In genomic region chr9:121368692-121369091, GRCh38 we compare ENCODE assay signal across 8 cellular contexts. TPM values are rescaled to one million over a fixed set of nuclear protein-coding genes. Genes with fewer than 3 reads are reported as not detected.
A peak's percentile ranks its signal among the peaks of the same experiment; 100 is the strongest.
DNase-seq lines count a peak whose midpoint lies in the region; FAIRE-seq and TF ChIP-seq lines count a peak whose summit lies in the region.
"Not testable (repeated sequence)": the region's sequence is repeated elsewhere in the genome, so short reads cannot be mapped to it uniquely, and the experiment has no call there.

No MANE protein-coding gene starts in this region.

- not testable (repeated sequence) for H3K9me3 Mint-ChIP-seq in activated naive CD4-positive, alpha-beta T cell treated with anti-CD3 and anti-CD28 coated beads, Interleukin-2, amount 10 ng/mL, durations not matched to agents 7 days and 5 days

- TF ChIP-seq CTCF in 22Rv1 (IDR thresholded peaks at IDR 0.05); coronary artery (IDR thresholded peaks at IDR 0.05); right atrium auricular region (IDR thresholded peaks at IDR 0.05): not testable (repeated sequence)

- H3K27ac Mint-ChIP-seq in activated naive CD4-positive, alpha-beta T cell treated with anti-CD3 and anti-CD28 coated beads, Interleukin-2, amount 10 ng/mL, durations not matched to agents 7 days and 5 days, result peak overlapping the region; percentile 67

- peaks cover 11% of the 10 kb centered on the region for H3K27me3 Mint-ChIP-seq in activated naive CD4-positive, alpha-beta T cell treated with anti-CD3 and anti-CD28 coated beads, Interleukin-2, amount 10 ng/mL, durations not matched to agents 7 days and 5 days

- peak; percentile 70 for FAIRE-seq in GM19239 (lab: Jason Lieb, UNC)

- H3K36me3 ChIP-seq in SJCRH30; right atrium auricular region; muscle layer of colon (ENCODE audit: insufficient read depth, low read length): not testable (repeated sequence)

- H3K4me3 ChIP-seq in SJCRH30, result peak overlapping the region; percentile 67
- peak overlapping the region; percentile 85 for H3K4me3 ChIP-seq in coronary artery
- peak overlapping the region; percentile 72 to 77 for H3K4me3 ChIP-seq in right atrium auricular region
- peak overlapping the region; percentile 75 to 93 for H3K4me3 ChIP-seq in muscle layer of colon (ENCODE audit: low read depth in 1 of 2, low read length in 2 of 2)
- peak overlapping the region; percentile 63 to 89 (median 70) for H3K4me3 ChIP-seq in skin epidermis

- peak overlapping the region; percentile 99 for H3K9ac ChIP-seq in muscle layer of colon (ENCODE audit: low read length)

- not testable (repeated sequence) for DNase-seq in GM19239 (ENCODE audit: insufficient read length, low spot score); SJCRH30; coronary artery (ENCODE audit: low spot score); right atrium auricular region (ENCODE audit: low spot score)
- peak; percentile 22 for DNase-seq in activated naive CD4-positive, alpha-beta T cell treated with anti-CD3 and anti-CD28 coated beads, Interleukin-2, amount 10 ng/mL, durations not matched to agents 7 days and 5 days

- not testable (repeated sequence) for H3K9me3 ChIP-seq in SJCRH30 (replicated peaks); right atrium auricular region; muscle layer of colon (ENCODE audit: low read length)

- peaks cover 35% of the 10 kb centered on the region for H3K4me1 Mint-ChIP-seq in activated naive CD4-positive, alpha-beta T cell treated with anti-CD3 and anti-CD28 coated beads, Interleukin-2, amount 10 ng/mL, durations not matched to agents 7 days and 5 days

- H3K27ac ChIP-seq in 22Rv1, result peak overlapping the region; percentile 92
- H3K27ac ChIP-seq in SJCRH30, result not testable (repeated sequence)
- H3K27ac ChIP-seq in coronary artery, result peak overlapping the region; percentile 92 to 98
- peak overlapping the region; percentile 95 to 98 for H3K27ac ChIP-seq in right atrium auricular region
- peak overlapping the region; percentile 97 for H3K27ac ChIP-seq in muscle layer of colon (ENCODE audit: low read depth, low read length)
- H3K27ac ChIP-seq in skin epidermis, result peak overlapping the region in 20 of 21 experiments; percentile 76 to 99 (median 92)

- not testable (repeated sequence) for H3K27me3 ChIP-seq in SJCRH30; right atrium auricular region; muscle layer of colon (ENCODE audit: control insufficient read depth in 1 of 2, insufficient read depth in 2 of 2, low read length in 2 of 2)

- H3K4me1 ChIP-seq in SJCRH30, result peaks cover 31% of the 10 kb centered on the region
- peaks cover 0 to 82% of the 10 kb centered on the region in 2 donors for H3K4me1 ChIP-seq in right atrium auricular region
- H3K4me1 ChIP-seq in muscle layer of colon (ENCODE audit: insufficient read depth, low read length), result peaks cover 81% of the 10 kb centered on the region

- not testable (repeated sequence) for H3K36me3 Mint-ChIP-seq in activated naive CD4-positive, alpha-beta T cell treated with anti-CD3 and anti-CD28 coated beads, Interleukin-2, amount 10 ng/mL, durations not matched to agents 7 days and 5 days

- CTCF ChIA-PET in activated naive CD4-positive, alpha-beta T cell treated with anti-CD3 and anti-CD28 coated beads, Interleukin-2, amount 10 ng/mL, durations not matched to agents 7 days and 5 days (lab: Charles Lee), result interaction anchor here (0.7 to 1.4 kb wide), 2 partner anchors 48 to 143 kb away, joined by 3 to 10 read pairs; no protein-coding TSS in a partner anchor

- H3K4me3 Mint-ChIP-seq in activated naive CD4-positive, alpha-beta T cell treated with anti-CD3 and anti-CD28 coated beads, Interleukin-2, amount 10 ng/mL, durations not matched to agents 7 days and 5 days, result peak overlapping the region; percentile 84

RNA-seq across cellular contexts. Expression of gene STOM, which starts 1.4 kb away (rescaled TPM):
- total RNA-seq in SJCRH30 (2014; rRNA removed; shearing (Covaris generic)), result 31.6 and 32.8 TPM in 2 replicates
- 100 to 1,000 TPM; 152 to 173 TPM for total RNA-seq in right atrium auricular region
